Comparison of ENCODE assay signal across 1 cellular context in genomic region chr4:53558061-53558801, GRCh38.
TF ChIP-seq lines count a peak whose summit lies in the region.

No MANE protein-coding gene starts in this region.

TF ChIP-seq in IMR-90, 13 proteins besides CTCF, POLR2A, EP300 and RAD21 (continued from another document):
- TF ChIP-seq FOS (IDR thresholded peaks at IDR 0.05; ENCODE audit: low read depth, low read length) (no peak), CEBPB (IDR thresholded peaks at IDR 0.05; ENCODE audit: low read depth, low read length) (no peak), SMC3 (IDR thresholded peaks at IDR 0.05; ENCODE audit: low read depth, low read length) (no peak), RCOR1 (IDR thresholded peaks at IDR 0.05; ENCODE audit: insufficient replicate concordance, low read length) (no peak)
